In the genomic region with DNA sequence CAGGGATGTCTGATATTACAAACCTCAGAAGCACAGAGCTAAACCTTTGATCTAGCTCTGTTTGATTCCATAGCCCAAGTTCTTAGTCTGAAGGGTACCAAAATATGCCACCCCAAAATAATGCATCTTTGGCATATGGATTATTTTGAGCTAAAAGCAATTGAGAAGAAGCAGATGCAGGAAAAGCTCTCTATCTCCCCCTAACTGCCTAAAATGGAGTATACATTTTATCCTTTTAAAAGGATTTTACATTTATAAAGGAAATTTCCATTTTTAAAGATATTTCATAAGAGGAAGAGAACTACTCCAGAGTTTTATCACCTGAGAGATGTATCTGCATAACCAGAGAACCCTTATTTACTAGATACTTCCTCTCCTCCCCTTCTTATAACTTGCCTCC, we compare ENCODE assay signal across 17 cellular contexts.
DNase-seq lines count a peak whose midpoint lies in the region; ATAC-seq and TF ChIP-seq lines count a peak whose summit lies in the region.
"Had no signal": no experiment of that assay in that cellular context is flagged by ENCODE, and none has a peak within 500 bp of the region (broad histone marks: within the 10 kb centered on the region; RNA-seq: fewer than 3 reads in every experiment).

No MANE protein-coding gene starts in this region.

- no peak for ATAC-seq in HG03378 (IDR thresholded peaks at IDR 0.05; ENCODE audit: unreplicated experiment)
- no peak for ATAC-seq in HG03457 (IDR thresholded peaks at IDR 0.05; ENCODE audit: unreplicated experiment)
- ATAC-seq: K562; stimulated activated naive CD8-positive, alpha-beta T cell treated with anti-CD3 and anti-CD28 coated beads, Interleukin-15, Interleukin-2, amounts not matched to agents 100 U/mL and 50 U/mL, for 24 hours had no signal

- H2AFZ ChIP-seq in OCI-LY3 (ENCODE audit: low read depth, low read length): no peak overlapping the region

- intact Hi-C loops in A673 (cut with micrococcal nuclease; ENCODE audit: unreplicated experiment): loop anchor here (10.0 kb wide), 1 partner anchor 298 kb away; no protein-coding TSS in a partner anchor

- BruUV-seq in A673 (replicated peaks; lab: Mats Ljungman, UMichigan): no TSS peak

- no peak for DNase-seq in A673 (ENCODE audit: low spot score)
- no peak for DNase-seq in GM12864 (ENCODE audit: low read depth)
- DNase-seq in fibroblast of mammary gland (ENCODE audit: low read depth): no peak
- DNase-seq in NCI-H526 treated with DMSO at 0.1 percent for 48 hours (lab: John Stamatoyannopoulos, UW): no peak
- DNase-seq in effector CD4-positive, alpha-beta T cell: no peak
- DNase-seq: activated CD4-positive, CD25-positive, alpha-beta regulatory T cell; activated naive CD8-positive, alpha-beta T cell treated with anti-CD3 and anti-CD28 coated beads, Interleukin-2, amount 10 ng/mL, durations not matched to agents 7 days and 5 days; activated T-cell treated with anti-CD3 and anti-CD28 coated beads for 4 hours; CD4-positive, alpha-beta memory T cell; NCI-H1930; stimulated activated naive CD8-positive, alpha-beta T cell treated with anti-CD3 and anti-CD28 coated beads, Interleukin-15, Interleukin-2, amounts not matched to agents 100 U/mL and 50 U/mL, for 24 hours had no signal

- peaks cover 12% of the 10 kb centered on the region for H3K9me3 ChIP-seq in A673 (ENCODE audit: low read depth, low read length, poor library complexity, severe bottlenecking)
- H3K9me3 ChIP-seq in OCI-LY3 (ENCODE audit: insufficient read depth, low read length): no peaks in the 10 kb centered on the region
- H3K9me3 ChIP-seq: vagina had no signal

- no peaks in the 10 kb centered on the region for H3K36me3 ChIP-seq in A673 (ENCODE audit: insufficient read depth, low read length, poor library complexity, severe bottlenecking)
- no peaks in the 10 kb centered on the region for H3K36me3 ChIP-seq in OCI-LY3 (replicated peaks; ENCODE audit: low read depth, low read length)
- H3K36me3 ChIP-seq: vagina had no signal

- CTCF ChIA-PET in A673 (lab: Charles Lee): interaction anchor here (1.3 to 1.4 kb wide), 2 partner anchors 10 to 21 kb away, joined by 4 to 7 read pairs; no protein-coding TSS in a partner anchor

- POLR2A ChIA-PET in A673 (lab: Charles Lee; ENCODE audit: low non-redundant PET): no interaction called here

- peak; percentile 47 for TF ChIP-seq CTCF in A673 (conservative IDR thresholded peaks at IDR 0.05; ENCODE audit: low read depth, low read length)
- peak; percentile 36 for TF ChIP-seq CTCF in GM12864 (IDR thresholded peaks at IDR 0.05; ENCODE audit: low read depth, low read length, missing control alignments)
- TF ChIP-seq CTCF in OCI-LY3 (IDR thresholded peaks at IDR 0.05; ENCODE audit: low read depth, low read length): peak; percentile 37
- TF ChIP-seq CTCF in fibroblast of mammary gland (conservative IDR thresholded peaks at IDR 0.05; ENCODE audit: control insufficient read depth, insufficient read depth, low read depth, low read length): peak; percentile 51

- H3K9ac ChIP-seq in OCI-LY3 (ENCODE audit: low read length): no peak overlapping the region

- no peak overlapping the region for H3K27ac ChIP-seq in A673 (ENCODE audit: low read depth, low read length, poor library complexity, severe bottlenecking)
- H3K27ac ChIP-seq in OCI-LY3 (ENCODE audit: low read length): no peak overlapping the region
- H3K27ac ChIP-seq: vagina had no signal

- H3K27me3 ChIP-seq in A673 (replicated peaks; ENCODE audit: insufficient read depth, low read depth, low read length, poor library complexity) (no peaks in the 10 kb centered on the region), OCI-LY3 (ENCODE audit: low read depth, low read length) (no peaks in the 10 kb centered on the region)
- H3K27me3 ChIP-seq: vagina had no signal

- no peaks in the 10 kb centered on the region for H4K20me1 ChIP-seq in OCI-LY3 (ENCODE audit: insufficient read depth, low read length)

- no peak overlapping the region for H3K4me2 ChIP-seq in OCI-LY3 (ENCODE audit: low read length)

- H3K79me2 ChIP-seq in OCI-LY3 (ENCODE audit: low read length): no peaks in the 10 kb centered on the region

- H3K4me3 ChIP-seq in A673 (ENCODE audit: low read depth, low read length, poor library complexity, severe bottlenecking) (no peak overlapping the region), GM12864 (ENCODE audit: low read depth, low read length) (no peak overlapping the region), OCI-LY3 (ENCODE audit: low read length) (no peak overlapping the region), fibroblast of mammary gland (ENCODE audit: control insufficient read depth, low read depth, low read length) (no peak overlapping the region)
- H3K4me3 ChIP-seq: K562, lung, vagina had no signal

- H3K4me1 ChIP-seq in A673 (ENCODE audit: insufficient read depth, low read length, poor library complexity, severe bottlenecking) (peaks cover under 1% of the 10 kb centered on the region), OCI-LY3 (ENCODE audit: low read length) (peaks cover under 1% of the 10 kb centered on the region; the same call in 1 of the 2 replicates)
- H3K4me1 ChIP-seq: vagina had no signal
